ENCODE assay signal across 2 cellular contexts in the genomic region with DNA sequence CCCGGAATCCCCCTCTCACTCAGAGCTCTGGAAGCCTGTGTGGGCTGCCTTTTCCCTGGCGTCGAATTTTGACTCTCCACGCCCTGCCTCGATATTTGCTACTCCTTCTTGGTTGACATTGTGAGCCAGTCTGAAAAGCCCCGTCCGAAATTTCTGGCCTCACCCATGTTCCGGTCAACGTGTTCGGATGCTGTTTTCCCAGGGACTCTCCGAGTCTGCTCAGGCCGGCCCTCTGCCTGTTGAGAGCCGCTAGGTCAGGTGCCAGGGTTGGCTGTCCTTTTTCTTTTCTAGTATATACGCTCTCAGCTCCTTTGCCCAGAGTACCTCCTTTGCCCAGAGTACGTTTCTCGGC.
TF ChIP-seq lines count a peak whose summit lies in the region.

No MANE protein-coding gene starts in this region.

TF ChIP-seq in GM23338, 12 proteins besides CTCF, POLR2A, EP300 and RAD21 (continued from another document):
- TF ChIP-seq, protein P1, sequence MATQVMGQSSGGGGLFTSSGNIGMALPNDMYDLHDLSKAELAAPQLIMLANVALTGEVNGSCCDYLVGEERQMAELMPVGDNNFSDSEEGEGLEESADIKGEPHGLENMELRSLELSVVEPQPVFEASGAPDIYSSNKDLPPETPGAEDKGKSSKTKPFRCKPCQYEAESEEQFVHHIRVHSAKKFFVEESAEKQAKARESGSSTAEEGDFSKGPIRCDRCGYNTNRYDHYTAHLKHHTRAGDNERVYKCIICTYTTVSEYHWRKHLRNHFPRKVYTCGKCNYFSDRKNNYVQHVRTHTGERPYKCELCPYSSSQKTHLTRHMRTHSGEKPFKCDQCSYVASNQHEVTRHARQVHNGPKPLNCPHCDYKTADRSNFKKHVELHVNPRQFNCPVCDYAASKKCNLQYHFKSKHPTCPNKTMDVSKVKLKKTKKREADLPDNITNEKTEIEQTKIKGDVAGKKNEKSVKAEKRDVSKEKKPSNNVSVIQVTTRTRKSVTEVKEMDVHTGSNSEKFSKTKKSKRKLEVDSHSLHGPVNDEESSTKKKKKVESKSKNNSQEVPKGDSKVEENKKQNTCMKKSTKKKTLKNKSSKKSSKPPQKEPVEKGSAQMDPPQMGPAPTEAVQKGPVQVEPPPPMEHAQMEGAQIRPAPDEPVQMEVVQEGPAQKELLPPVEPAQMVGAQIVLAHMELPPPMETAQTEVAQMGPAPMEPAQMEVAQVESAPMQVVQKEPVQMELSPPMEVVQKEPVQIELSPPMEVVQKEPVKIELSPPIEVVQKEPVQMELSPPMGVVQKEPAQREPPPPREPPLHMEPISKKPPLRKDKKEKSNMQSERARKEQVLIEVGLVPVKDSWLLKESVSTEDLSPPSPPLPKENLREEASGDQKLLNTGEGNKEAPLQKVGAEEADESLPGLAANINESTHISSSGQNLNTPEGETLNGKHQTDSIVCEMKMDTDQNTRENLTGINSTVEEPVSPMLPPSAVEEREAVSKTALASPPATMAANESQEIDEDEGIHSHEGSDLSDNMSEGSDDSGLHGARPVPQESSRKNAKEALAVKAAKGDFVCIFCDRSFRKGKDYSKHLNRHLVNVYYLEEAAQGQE (IDR thresholded peaks at IDR 0.05; ENCODE audit: unreplicated experiment): no peak
- TF ChIP-seq, protein P2, sequence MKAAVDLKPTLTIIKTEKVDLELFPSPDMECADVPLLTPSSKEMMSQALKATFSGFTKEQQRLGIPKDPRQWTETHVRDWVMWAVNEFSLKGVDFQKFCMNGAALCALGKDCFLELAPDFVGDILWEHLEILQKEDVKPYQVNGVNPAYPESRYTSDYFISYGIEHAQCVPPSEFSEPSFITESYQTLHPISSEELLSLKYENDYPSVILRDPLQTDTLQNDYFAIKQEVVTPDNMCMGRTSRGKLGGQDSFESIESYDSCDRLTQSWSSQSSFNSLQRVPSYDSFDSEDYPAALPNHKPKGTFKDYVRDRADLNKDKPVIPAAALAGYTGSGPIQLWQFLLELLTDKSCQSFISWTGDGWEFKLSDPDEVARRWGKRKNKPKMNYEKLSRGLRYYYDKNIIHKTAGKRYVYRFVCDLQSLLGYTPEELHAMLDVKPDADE (IDR thresholded peaks at IDR 0.05): no peak
- TF ChIP-seq JUNB (IDR thresholded peaks at IDR 0.05; ENCODE audit: unreplicated experiment) (no peak), STAT1 (IDR thresholded peaks at IDR 0.05; ENCODE audit: unreplicated experiment) (no peak), POLR2AphosphoS5 (IDR thresholded peaks at IDR 0.05; ENCODE audit: low read depth) (no peak)
- TF ChIP-seq, protein P3, sequence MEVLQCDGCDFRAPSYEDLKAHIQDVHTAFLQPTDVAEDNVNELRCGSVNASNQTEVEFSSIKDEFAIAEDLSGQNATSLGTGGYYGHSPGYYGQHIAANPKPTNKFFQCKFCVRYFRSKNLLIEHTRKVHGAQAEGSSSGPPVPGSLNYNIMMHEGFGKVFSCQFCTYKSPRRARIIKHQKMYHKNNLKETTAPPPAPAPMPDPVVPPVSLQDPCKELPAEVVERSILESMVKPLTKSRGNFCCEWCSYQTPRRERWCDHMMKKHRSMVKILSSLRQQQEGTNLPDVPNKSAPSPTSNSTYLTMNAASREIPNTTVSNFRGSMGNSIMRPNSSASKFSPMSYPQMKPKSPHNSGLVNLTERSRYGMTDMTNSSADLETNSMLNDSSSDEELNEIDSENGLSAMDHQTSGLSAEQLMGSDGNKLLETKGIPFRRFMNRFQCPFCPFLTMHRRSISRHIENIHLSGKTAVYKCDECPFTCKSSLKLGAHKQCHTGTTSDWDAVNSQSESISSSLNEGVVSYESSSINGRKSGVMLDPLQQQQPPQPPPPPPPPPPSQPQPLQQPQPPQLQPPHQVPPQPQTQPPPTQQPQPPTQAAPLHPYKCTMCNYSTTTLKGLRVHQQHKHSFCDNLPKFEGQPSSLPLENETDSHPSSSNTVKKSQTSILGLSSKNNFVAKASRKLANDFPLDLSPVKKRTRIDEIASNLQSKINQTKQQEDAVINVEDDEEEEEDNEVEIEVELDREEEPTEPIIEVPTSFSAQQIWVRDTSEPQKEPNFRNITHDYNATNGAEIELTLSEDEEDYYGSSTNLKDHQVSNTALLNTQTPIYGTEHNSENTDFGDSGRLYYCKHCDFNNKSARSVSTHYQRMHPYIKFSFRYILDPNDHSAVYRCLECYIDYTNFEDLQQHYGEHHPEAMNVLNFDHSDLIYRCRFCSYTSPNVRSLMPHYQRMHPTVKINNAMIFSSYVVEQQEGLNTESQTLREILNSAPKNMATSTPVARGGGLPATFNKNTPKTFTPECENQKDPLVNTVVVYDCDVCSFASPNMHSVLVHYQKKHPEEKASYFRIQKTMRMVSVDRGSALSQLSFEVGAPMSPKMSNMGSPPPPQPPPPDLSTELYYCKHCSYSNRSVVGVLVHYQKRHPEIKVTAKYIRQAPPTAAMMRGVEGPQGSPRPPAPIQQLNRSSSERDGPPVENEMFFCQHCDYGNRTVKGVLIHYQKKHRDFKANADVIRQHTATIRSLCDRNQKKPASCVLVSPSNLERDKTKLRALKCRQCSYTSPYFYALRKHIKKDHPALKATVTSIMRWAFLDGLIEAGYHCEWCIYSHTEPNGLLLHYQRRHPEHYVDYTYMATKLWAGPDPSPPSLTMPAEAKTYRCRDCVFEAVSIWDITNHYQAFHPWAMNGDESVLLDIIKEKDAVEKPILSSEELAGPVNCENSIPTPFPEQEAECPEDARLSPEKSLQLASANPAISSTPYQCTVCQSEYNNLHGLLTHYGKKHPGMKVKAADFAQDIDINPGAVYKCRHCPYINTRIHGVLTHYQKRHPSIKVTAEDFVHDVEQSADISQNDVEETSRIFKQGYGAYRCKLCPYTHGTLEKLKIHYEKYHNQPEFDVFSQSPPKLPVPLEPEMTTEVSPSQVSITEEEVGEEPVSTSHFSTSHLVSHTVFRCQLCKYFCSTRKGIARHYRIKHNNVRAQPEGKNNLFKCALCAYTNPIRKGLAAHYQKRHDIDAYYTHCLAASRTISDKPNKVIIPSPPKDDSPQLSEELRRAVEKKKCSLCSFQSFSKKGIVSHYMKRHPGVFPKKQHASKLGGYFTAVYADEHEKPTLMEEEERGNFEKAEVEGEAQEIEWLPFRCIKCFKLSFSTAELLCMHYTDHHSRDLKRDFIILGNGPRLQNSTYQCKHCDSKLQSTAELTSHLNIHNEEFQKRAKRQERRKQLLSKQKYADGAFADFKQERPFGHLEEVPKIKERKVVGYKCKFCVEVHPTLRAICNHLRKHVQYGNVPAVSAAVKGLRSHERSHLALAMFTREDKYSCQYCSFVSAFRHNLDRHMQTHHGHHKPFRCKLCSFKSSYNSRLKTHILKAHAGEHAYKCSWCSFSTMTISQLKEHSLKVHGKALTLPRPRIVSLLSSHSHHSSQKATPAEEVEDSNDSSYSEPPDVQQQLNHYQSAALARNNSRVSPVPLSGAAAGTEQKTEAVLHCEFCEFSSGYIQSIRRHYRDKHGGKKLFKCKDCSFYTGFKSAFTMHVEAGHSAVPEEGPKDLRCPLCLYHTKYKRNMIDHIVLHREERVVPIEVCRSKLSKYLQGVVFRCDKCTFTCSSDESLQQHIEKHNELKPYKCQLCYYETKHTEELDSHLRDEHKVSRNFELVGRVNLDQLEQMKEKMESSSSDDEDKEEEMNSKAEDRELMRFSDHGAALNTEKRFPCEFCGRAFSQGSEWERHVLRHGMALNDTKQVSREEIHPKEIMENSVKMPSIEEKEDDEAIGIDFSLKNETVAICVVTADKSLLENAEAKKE (CRISPR knock-in tag; IDR thresholded peaks at IDR 0.05): no peak

TF ChIP-seq in K562, 482 proteins besides CTCF, POLR2A, EP300 and RAD21 (continued from another document and continues in another):
- TF ChIP-seq NFRKB (IDR thresholded peaks at IDR 0.05; ENCODE audit: low read depth): no peak
- peak; percentile 24; the same call in 1 of the 2 replicates for TF ChIP-seq BHLHE40 (IDR thresholded peaks at IDR 0.05; ENCODE audit: low read length)
- TF ChIP-seq, protein P4, sequence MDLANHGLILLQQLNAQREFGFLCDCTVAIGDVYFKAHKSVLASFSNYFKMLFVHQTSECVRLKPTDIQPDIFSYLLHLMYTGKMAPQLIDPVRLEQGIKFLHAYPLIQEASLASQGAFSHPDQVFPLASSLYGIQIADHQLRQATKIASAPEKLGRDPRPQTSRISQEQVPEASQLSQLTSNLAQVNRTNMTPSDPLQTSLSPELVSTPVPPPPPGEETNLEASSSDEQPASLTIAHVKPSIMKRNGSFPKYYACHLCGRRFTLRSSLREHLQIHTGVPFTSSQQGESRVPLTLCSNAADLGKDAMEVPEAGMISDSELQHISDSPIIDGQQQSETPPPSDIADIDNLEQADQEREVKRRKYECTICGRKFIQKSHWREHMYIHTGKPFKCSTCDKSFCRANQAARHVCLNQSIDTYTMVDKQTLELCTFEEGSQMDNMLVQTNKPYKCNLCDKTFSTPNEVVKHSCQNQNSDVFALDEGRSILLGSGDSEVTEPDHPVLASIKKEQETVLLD (IDR thresholded peaks at IDR 0.05): no peak
- TF ChIP-seq ESRRA (IDR thresholded peaks at IDR 0.05; ENCODE audit: borderline replicate concordance, low read depth): 0 out of 2 replicates have a peak, but pooled peaks have one; percentile 21
- TF ChIP-seq GTF2A2 (tag; IDR thresholded peaks at IDR 0.05): no peak
- TF ChIP-seq, protein P5, sequence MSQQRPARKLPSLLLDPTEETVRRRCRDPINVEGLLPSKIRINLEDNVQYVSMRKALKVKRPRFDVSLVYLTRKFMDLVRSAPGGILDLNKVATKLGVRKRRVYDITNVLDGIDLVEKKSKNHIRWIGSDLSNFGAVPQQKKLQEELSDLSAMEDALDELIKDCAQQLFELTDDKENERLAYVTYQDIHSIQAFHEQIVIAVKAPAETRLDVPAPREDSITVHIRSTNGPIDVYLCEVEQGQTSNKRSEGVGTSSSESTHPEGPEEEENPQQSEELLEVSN (IDR thresholded peaks at IDR 0.05; ENCODE audit: borderline replicate concordance in 1 of 2, extremely low read depth in 1 of 2, insufficient read depth in 1 of 2, insufficient read length in 1 of 2, low read depth in 1 of 2, low read length in 1 of 2, poor library complexity in 1 of 2, severe bottlenecking in 1 of 2): peak in 1 of 2 experiments; percentile 51
- peak; percentile 74 for TF ChIP-seq L3MBTL2 (IDR thresholded peaks at IDR 0.05)
- 0 out of 2 replicates have a peak, but pooled peaks have one; percentile 16 for TF ChIP-seq ZNF766 (CRISPR knock-in tag; conservative IDR thresholded peaks at IDR 0.05)
- TF ChIP-seq, protein P6, sequence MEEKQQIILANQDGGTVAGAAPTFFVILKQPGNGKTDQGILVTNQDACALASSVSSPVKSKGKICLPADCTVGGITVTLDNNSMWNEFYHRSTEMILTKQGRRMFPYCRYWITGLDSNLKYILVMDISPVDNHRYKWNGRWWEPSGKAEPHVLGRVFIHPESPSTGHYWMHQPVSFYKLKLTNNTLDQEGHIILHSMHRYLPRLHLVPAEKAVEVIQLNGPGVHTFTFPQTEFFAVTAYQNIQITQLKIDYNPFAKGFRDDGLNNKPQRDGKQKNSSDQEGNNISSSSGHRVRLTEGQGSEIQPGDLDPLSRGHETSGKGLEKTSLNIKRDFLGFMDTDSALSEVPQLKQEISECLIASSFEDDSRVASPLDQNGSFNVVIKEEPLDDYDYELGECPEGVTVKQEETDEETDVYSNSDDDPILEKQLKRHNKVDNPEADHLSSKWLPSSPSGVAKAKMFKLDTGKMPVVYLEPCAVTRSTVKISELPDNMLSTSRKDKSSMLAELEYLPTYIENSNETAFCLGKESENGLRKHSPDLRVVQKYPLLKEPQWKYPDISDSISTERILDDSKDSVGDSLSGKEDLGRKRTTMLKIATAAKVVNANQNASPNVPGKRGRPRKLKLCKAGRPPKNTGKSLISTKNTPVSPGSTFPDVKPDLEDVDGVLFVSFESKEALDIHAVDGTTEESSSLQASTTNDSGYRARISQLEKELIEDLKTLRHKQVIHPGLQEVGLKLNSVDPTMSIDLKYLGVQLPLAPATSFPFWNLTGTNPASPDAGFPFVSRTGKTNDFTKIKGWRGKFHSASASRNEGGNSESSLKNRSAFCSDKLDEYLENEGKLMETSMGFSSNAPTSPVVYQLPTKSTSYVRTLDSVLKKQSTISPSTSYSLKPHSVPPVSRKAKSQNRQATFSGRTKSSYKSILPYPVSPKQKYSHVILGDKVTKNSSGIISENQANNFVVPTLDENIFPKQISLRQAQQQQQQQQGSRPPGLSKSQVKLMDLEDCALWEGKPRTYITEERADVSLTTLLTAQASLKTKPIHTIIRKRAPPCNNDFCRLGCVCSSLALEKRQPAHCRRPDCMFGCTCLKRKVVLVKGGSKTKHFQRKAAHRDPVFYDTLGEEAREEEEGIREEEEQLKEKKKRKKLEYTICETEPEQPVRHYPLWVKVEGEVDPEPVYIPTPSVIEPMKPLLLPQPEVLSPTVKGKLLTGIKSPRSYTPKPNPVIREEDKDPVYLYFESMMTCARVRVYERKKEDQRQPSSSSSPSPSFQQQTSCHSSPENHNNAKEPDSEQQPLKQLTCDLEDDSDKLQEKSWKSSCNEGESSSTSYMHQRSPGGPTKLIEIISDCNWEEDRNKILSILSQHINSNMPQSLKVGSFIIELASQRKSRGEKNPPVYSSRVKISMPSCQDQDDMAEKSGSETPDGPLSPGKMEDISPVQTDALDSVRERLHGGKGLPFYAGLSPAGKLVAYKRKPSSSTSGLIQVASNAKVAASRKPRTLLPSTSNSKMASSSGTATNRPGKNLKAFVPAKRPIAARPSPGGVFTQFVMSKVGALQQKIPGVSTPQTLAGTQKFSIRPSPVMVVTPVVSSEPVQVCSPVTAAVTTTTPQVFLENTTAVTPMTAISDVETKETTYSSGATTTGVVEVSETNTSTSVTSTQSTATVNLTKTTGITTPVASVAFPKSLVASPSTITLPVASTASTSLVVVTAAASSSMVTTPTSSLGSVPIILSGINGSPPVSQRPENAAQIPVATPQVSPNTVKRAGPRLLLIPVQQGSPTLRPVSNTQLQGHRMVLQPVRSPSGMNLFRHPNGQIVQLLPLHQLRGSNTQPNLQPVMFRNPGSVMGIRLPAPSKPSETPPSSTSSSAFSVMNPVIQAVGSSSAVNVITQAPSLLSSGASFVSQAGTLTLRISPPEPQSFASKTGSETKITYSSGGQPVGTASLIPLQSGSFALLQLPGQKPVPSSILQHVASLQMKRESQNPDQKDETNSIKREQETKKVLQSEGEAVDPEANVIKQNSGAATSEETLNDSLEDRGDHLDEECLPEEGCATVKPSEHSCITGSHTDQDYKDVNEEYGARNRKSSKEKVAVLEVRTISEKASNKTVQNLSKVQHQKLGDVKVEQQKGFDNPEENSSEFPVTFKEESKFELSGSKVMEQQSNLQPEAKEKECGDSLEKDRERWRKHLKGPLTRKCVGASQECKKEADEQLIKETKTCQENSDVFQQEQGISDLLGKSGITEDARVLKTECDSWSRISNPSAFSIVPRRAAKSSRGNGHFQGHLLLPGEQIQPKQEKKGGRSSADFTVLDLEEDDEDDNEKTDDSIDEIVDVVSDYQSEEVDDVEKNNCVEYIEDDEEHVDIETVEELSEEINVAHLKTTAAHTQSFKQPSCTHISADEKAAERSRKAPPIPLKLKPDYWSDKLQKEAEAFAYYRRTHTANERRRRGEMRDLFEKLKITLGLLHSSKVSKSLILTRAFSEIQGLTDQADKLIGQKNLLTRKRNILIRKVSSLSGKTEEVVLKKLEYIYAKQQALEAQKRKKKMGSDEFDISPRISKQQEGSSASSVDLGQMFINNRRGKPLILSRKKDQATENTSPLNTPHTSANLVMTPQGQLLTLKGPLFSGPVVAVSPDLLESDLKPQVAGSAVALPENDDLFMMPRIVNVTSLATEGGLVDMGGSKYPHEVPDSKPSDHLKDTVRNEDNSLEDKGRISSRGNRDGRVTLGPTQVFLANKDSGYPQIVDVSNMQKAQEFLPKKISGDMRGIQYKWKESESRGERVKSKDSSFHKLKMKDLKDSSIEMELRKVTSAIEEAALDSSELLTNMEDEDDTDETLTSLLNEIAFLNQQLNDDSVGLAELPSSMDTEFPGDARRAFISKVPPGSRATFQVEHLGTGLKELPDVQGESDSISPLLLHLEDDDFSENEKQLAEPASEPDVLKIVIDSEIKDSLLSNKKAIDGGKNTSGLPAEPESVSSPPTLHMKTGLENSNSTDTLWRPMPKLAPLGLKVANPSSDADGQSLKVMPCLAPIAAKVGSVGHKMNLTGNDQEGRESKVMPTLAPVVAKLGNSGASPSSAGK (IDR thresholded peaks at IDR 0.05): peak; percentile 76
- TF ChIP-seq SMC3 (conservative IDR thresholded peaks at IDR 0.05; ENCODE audit: insufficient read depth, low read depth, low read length): 0 out of 2 replicates have a peak, but pooled peaks have one; percentile 21
